Comparison of ENCODE assay signal across 1 cellular context in genomic region chr3:107284570-107284969, GRCh38.
TF ChIP-seq lines count a peak whose summit lies in the region.

No MANE protein-coding gene starts in this region.

TF ChIP-seq in GM23338, 12 proteins besides CTCF, POLR2A, EP300 and RAD21 (continued from another document):
- TF ChIP-seq, protein P1, sequence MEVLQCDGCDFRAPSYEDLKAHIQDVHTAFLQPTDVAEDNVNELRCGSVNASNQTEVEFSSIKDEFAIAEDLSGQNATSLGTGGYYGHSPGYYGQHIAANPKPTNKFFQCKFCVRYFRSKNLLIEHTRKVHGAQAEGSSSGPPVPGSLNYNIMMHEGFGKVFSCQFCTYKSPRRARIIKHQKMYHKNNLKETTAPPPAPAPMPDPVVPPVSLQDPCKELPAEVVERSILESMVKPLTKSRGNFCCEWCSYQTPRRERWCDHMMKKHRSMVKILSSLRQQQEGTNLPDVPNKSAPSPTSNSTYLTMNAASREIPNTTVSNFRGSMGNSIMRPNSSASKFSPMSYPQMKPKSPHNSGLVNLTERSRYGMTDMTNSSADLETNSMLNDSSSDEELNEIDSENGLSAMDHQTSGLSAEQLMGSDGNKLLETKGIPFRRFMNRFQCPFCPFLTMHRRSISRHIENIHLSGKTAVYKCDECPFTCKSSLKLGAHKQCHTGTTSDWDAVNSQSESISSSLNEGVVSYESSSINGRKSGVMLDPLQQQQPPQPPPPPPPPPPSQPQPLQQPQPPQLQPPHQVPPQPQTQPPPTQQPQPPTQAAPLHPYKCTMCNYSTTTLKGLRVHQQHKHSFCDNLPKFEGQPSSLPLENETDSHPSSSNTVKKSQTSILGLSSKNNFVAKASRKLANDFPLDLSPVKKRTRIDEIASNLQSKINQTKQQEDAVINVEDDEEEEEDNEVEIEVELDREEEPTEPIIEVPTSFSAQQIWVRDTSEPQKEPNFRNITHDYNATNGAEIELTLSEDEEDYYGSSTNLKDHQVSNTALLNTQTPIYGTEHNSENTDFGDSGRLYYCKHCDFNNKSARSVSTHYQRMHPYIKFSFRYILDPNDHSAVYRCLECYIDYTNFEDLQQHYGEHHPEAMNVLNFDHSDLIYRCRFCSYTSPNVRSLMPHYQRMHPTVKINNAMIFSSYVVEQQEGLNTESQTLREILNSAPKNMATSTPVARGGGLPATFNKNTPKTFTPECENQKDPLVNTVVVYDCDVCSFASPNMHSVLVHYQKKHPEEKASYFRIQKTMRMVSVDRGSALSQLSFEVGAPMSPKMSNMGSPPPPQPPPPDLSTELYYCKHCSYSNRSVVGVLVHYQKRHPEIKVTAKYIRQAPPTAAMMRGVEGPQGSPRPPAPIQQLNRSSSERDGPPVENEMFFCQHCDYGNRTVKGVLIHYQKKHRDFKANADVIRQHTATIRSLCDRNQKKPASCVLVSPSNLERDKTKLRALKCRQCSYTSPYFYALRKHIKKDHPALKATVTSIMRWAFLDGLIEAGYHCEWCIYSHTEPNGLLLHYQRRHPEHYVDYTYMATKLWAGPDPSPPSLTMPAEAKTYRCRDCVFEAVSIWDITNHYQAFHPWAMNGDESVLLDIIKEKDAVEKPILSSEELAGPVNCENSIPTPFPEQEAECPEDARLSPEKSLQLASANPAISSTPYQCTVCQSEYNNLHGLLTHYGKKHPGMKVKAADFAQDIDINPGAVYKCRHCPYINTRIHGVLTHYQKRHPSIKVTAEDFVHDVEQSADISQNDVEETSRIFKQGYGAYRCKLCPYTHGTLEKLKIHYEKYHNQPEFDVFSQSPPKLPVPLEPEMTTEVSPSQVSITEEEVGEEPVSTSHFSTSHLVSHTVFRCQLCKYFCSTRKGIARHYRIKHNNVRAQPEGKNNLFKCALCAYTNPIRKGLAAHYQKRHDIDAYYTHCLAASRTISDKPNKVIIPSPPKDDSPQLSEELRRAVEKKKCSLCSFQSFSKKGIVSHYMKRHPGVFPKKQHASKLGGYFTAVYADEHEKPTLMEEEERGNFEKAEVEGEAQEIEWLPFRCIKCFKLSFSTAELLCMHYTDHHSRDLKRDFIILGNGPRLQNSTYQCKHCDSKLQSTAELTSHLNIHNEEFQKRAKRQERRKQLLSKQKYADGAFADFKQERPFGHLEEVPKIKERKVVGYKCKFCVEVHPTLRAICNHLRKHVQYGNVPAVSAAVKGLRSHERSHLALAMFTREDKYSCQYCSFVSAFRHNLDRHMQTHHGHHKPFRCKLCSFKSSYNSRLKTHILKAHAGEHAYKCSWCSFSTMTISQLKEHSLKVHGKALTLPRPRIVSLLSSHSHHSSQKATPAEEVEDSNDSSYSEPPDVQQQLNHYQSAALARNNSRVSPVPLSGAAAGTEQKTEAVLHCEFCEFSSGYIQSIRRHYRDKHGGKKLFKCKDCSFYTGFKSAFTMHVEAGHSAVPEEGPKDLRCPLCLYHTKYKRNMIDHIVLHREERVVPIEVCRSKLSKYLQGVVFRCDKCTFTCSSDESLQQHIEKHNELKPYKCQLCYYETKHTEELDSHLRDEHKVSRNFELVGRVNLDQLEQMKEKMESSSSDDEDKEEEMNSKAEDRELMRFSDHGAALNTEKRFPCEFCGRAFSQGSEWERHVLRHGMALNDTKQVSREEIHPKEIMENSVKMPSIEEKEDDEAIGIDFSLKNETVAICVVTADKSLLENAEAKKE (CRISPR knock-in tag; IDR thresholded peaks at IDR 0.05): no peak
